In genomic region chr7:38335123-38335489, GRCh38 we compare ENCODE assay signal across 8 cellular contexts.
A peak's percentile ranks its signal among the peaks of the same experiment; 100 is the strongest.
DNase-seq lines count a peak whose midpoint lies in the region; ATAC-seq and TF ChIP-seq lines count a peak whose summit lies in the region.

No MANE protein-coding gene starts in this region.

- no peaks in the 10 kb centered on the region for H3K36me3 ChIP-seq in OCI-LY3 (replicated peaks; ENCODE audit: low read depth, low read length)

- no peak overlapping the region for H3K9ac ChIP-seq in OCI-LY3 (ENCODE audit: low read length)

- CTCF ChIA-PET in activated CD4-positive, alpha-beta T cell treated with anti-CD3 and anti-CD28 coated beads, Interleukin-2, amount 10 ng/mL, durations not matched to agents 7 days and 5 days (lab: Charles Lee): interaction anchor here (0.8 to 4.4 kb wide), 27 partner anchors 8 to 419 kb away, joined by 3 to 55 read pairs (median 5); partner anchors contain the start of genes SFRP4 and STARD3NL

- no peaks in the 10 kb centered on the region for H3K27me3 Mint-ChIP-seq in activated CD4-positive, alpha-beta T cell treated with anti-CD3 and anti-CD28 coated beads, Interleukin-2, amount 10 ng/mL, durations not matched to agents 7 days and 5 days
- H3K27me3 Mint-ChIP-seq in glutamatergic neuron (ENCODE audit: unreplicated experiment): no peaks in the 10 kb centered on the region
- H3K27me3 Mint-ChIP-seq in stimulated activated naive CD8-positive, alpha-beta T cell treated with anti-CD3 and anti-CD28 coated beads, Interleukin-15, amount 100 ng/mL, for 72 hours: no peaks in the 10 kb centered on the region

- H3K36me3 Mint-ChIP-seq in activated CD4-positive, alpha-beta T cell treated with anti-CD3 and anti-CD28 coated beads, Interleukin-2, amount 10 ng/mL, durations not matched to agents 7 days and 5 days (ENCODE audit: low read depth): peaks cover 2% of the 10 kb centered on the region
- no peaks in the 10 kb centered on the region for H3K36me3 Mint-ChIP-seq in glutamatergic neuron (ENCODE audit: unreplicated experiment)

- no peaks in the 10 kb centered on the region for H3K9me3 Mint-ChIP-seq in activated CD4-positive, alpha-beta T cell treated with anti-CD3 and anti-CD28 coated beads, Interleukin-2, amount 10 ng/mL, durations not matched to agents 7 days and 5 days
- no peaks in the 10 kb centered on the region for H3K9me3 Mint-ChIP-seq in glutamatergic neuron (ENCODE audit: unreplicated experiment)
- no peaks in the 10 kb centered on the region for H3K9me3 Mint-ChIP-seq in stimulated activated naive CD8-positive, alpha-beta T cell treated with anti-CD3 and anti-CD28 coated beads, Interleukin-15, amount 100 ng/mL, for 72 hours

- no peak overlapping the region for H3K4me3 ChIP-seq in OCI-LY3 (ENCODE audit: low read length)

- no peaks in the 10 kb centered on the region for H3K27me3 ChIP-seq in OCI-LY3 (ENCODE audit: low read depth, low read length)

- POLR2A ChIA-PET in activated CD4-positive, alpha-beta T cell treated with anti-CD3 and anti-CD28 coated beads, Interleukin-2, amount 10 ng/mL, durations not matched to agents 7 days and 5 days (lab: Charles Lee): interaction anchor here (1.2 kb wide), 1 partner anchor 119 kb away, joined by 4 read pairs; no protein-coding TSS in a partner anchor

- DNase-seq in activated CD4-positive, alpha-beta T cell treated with anti-CD3 and anti-CD28 coated beads, Interleukin-2, amount 10 ng/mL, durations not matched to agents 7 days and 5 days: no peak
- no peak for DNase-seq in activated CD4-positive, alpha-beta T cell treated with anti-CD3 and anti-CD28 coated beads for 1 hour
- DNase-seq in glutamatergic neuron (no peak), DMS53 treated with DMSO at 0.1 percent for 48 hours (lab: John Stamatoyannopoulos, UW; ENCODE audit: unreplicated experiment) (no peak), SW 1271 (lab: John Stamatoyannopoulos, UW) (no peak)
- no peak for DNase-seq in stimulated activated naive CD8-positive, alpha-beta T cell treated with anti-CD3 and anti-CD28 coated beads, Interleukin-15, amount 100 ng/mL, for 72 hours

- peak; percentile 24 for ATAC-seq in stimulated activated naive CD8-positive, alpha-beta T cell treated with anti-CD3 and anti-CD28 coated beads, Interleukin-15, amount 100 ng/mL, for 72 hours
- no peak for ATAC-seq in GM19452 (IDR thresholded peaks at IDR 0.05; ENCODE audit: unreplicated experiment)

- no peak overlapping the region for H3K27ac ChIP-seq in OCI-LY3 (ENCODE audit: low read length)

- TF ChIP-seq CTCF in OCI-LY3 (IDR thresholded peaks at IDR 0.05; ENCODE audit: low read depth, low read length): no peak
- no peak for TF ChIP-seq CTCF in glutamatergic neuron (IDR thresholded peaks at IDR 0.05; ENCODE audit: partially characterized antibody, unreplicated experiment)

- H3K9me3 ChIP-seq in OCI-LY3 (ENCODE audit: insufficient read depth, low read length): no peaks in the 10 kb centered on the region

- H3K4me1 Mint-ChIP-seq in activated CD4-positive, alpha-beta T cell treated with anti-CD3 and anti-CD28 coated beads, Interleukin-2, amount 10 ng/mL, durations not matched to agents 7 days and 5 days: peaks cover 55% of the 10 kb centered on the region
- H3K4me1 Mint-ChIP-seq in glutamatergic neuron (ENCODE audit: low read depth, unreplicated experiment): peaks cover 19% of the 10 kb centered on the region
- H3K4me1 Mint-ChIP-seq in stimulated activated naive CD8-positive, alpha-beta T cell treated with anti-CD3 and anti-CD28 coated beads, Interleukin-15, amount 100 ng/mL, for 72 hours: peaks cover 64% of the 10 kb centered on the region

- peak overlapping the region; percentile 76 for H3K27ac Mint-ChIP-seq in activated CD4-positive, alpha-beta T cell treated with anti-CD3 and anti-CD28 coated beads, Interleukin-2, amount 10 ng/mL, durations not matched to agents 7 days and 5 days
- H3K27ac Mint-ChIP-seq in glutamatergic neuron (ENCODE audit: unreplicated experiment): peak overlapping the region; percentile 41
- H3K27ac Mint-ChIP-seq in stimulated activated naive CD8-positive, alpha-beta T cell treated with anti-CD3 and anti-CD28 coated beads, Interleukin-15, amount 100 ng/mL, for 72 hours: peak overlapping the region; percentile 89 to 91

- H3K4me2 ChIP-seq in OCI-LY3 (ENCODE audit: low read length): peak overlapping the region; percentile 19

- peaks cover 13% of the 10 kb centered on the region for H3K4me1 ChIP-seq in OCI-LY3 (ENCODE audit: low read length)

- no peaks in the 10 kb centered on the region for H4K20me1 ChIP-seq in OCI-LY3 (ENCODE audit: insufficient read depth, low read length)

- H3K79me2 ChIP-seq in OCI-LY3 (ENCODE audit: low read length): no peaks in the 10 kb centered on the region

- H2AFZ ChIP-seq in OCI-LY3 (ENCODE audit: low read depth, low read length): peak overlapping the region; percentile 51; the same call in 1 of the 2 replicates

- peak overlapping the region; percentile 69 for H3K4me3 Mint-ChIP-seq in activated CD4-positive, alpha-beta T cell treated with anti-CD3 and anti-CD28 coated beads, Interleukin-2, amount 10 ng/mL, durations not matched to agents 7 days and 5 days
- no peak overlapping the region for H3K4me3 Mint-ChIP-seq in glutamatergic neuron (ENCODE audit: unreplicated experiment)
- peak overlapping the region; percentile 79 to 83 for H3K4me3 Mint-ChIP-seq in stimulated activated naive CD8-positive, alpha-beta T cell treated with anti-CD3 and anti-CD28 coated beads, Interleukin-15, amount 100 ng/mL, for 72 hours
